1 cellular context compared by ENCODE assay signal in the genomic region with DNA sequence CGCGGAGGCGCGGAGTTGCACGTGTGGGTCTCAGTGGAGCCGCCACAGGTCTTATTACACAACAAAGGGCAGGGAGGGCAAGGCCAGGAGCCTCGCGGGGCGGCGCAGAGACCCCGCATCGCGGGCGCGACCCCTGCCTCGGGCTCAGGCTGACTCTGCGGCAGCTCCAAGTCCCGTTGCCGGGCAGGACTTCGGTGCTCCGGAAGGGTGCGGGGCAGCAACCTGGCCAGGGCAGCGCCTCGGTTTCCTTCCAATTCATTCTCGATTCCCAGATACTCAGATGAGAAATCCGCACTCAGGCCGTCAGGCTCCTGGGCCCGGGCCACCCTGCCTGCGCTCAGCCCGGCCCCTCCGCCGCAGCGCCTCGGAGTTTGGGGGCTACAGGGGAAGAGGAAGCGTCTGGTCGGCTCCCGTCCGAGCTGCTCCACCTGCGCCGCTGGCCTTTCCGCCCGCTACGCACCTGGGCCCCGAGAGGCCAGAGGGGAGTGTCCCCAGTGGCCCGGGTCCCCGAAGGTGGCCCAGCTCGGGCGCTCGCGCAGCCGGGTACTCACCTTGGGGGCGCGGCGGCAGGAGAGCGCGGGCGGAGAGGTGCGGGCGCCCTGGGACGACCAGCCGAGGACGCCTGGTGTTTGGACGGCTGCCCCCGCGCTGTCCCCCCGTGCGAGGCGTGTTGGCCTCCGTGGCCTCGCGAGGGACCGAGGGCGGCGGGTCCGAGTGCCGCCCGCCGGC.
TF ChIP-seq lines count a peak whose summit lies in the region.

No MANE protein-coding gene starts in this region.

TF ChIP-seq in endothelial cell of umbilical vein, 7 proteins besides CTCF, POLR2A, EP300 and RAD21:
- TF ChIP-seq EZH2 (IDR thresholded peaks at IDR 0.05; ENCODE audit: borderline replicate concordance, low read depth, low read length, severe bottlenecking) (peak; percentile 83), GATA2 (IDR thresholded peaks at IDR 0.05; ENCODE audit: insufficient read depth, insufficient read length, low read depth, low read length) (no peak)
